ENCODE assay signal across 10 cellular contexts in the genomic region with DNA sequence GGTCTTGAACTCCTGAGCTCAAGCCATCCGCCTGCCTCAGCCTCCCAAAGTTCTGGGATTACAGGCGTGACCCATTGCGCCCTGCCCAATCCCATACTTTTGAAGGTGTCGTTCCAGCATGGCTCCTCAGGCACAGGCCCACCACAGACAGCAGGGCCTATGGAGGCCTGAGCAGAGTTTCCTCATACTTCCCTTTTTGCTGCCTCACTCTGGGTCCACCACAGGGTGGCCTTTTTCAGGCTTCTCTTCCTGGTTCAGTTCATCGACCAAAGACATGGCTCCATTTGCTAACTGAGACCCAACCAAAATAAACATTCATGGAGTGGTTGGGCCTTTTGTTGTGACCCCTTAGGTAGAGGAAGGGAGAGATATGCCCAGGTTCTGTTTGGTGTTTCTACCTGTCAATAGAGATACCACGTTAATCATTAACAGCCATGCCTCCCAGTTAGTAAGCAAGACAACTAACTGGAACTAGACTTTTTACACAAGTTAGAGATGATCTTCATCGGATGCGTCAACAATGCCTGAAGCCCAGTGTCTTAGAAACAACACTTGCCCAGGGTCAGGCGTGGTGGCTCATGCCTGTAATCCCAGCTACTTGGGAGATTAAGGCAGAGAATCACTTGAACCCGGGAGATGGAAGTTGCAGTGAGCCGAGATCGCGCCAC. TPM values are rescaled to one million over a fixed set of nuclear protein-coding genes. Genes with fewer than 3 reads are reported as not detected.
A peak's percentile ranks its signal among the peaks of the same experiment; 100 is the strongest.
DNase-seq lines count a peak whose midpoint lies in the region; ATAC-seq and TF ChIP-seq lines count a peak whose summit lies in the region.
"Had no signal": no experiment of that assay in that cellular context is flagged by ENCODE, and none has a peak within 500 bp of the region (broad histone marks: within the 10 kb centered on the region; RNA-seq: fewer than 3 reads in every experiment).

No MANE protein-coding gene starts in this region.

- ATAC-seq in left lobe of liver (peak; percentile 71), GM19397 (IDR thresholded peaks at IDR 0.05; ENCODE audit: unreplicated experiment) (no peak), GM18907 (IDR thresholded peaks at IDR 0.05; ENCODE audit: unreplicated experiment) (no peak)

- CTCF ChIA-PET in AG04450 (lab: Charles Lee), result no interaction called here

- no peaks in the 10 kb centered on the region; the same call in 1 of the 2 replicates for H3K9me3 ChIP-seq in AG04450 (ENCODE audit: control insufficient read depth, insufficient read depth, low read length)

- peaks cover 3% of the 10 kb centered on the region for H3K4me1 Mint-ChIP-seq in T-helper 2 cell treated with Interferon-gamma antibody and Interleukin-4, amounts not matched to agents 5 μg/mL and 100 μg/mL, for 36 hours (ENCODE audit: low read depth)

- no peak overlapping the region for H3K27ac ChIP-seq in AG04450 (ENCODE audit: low read depth, low read length)

- POLR2A ChIA-PET in AG04450 (lab: Yijun Ruan, JAX), result no interaction called here

- H3K9me3 Mint-ChIP-seq in T-helper 2 cell treated with Interferon-gamma antibody and Interleukin-4, amounts not matched to agents 5 μg/mL and 100 μg/mL, for 36 hours, result no peaks in the 10 kb centered on the region
- H3K9me3 Mint-ChIP-seq: activated naive CD4-positive, alpha-beta T cell treated with anti-CD3 and anti-CD28 coated beads for 36 hours had no signal

- no peak overlapping the region for H3K4me3 Mint-ChIP-seq in T-helper 2 cell treated with Interferon-gamma antibody and Interleukin-4, amounts not matched to agents 5 μg/mL and 100 μg/mL, for 36 hours
- H3K4me3 Mint-ChIP-seq: activated naive CD4-positive, alpha-beta T cell treated with anti-CD3 and anti-CD28 coated beads for 36 hours had no signal

- H3K27ac Mint-ChIP-seq in T-helper 2 cell treated with Interferon-gamma antibody and Interleukin-4, amounts not matched to agents 5 μg/mL and 100 μg/mL, for 36 hours, result no peak overlapping the region
- H3K27ac Mint-ChIP-seq: activated naive CD4-positive, alpha-beta T cell treated with anti-CD3 and anti-CD28 coated beads for 36 hours had no signal

- H3K27me3 Mint-ChIP-seq in T-helper 2 cell treated with Interferon-gamma antibody and Interleukin-4, amounts not matched to agents 5 μg/mL and 100 μg/mL, for 36 hours (ENCODE audit: low read depth), result no peaks in the 10 kb centered on the region

- no peak overlapping the region for H3K4me3 ChIP-seq in AG04450 (ENCODE audit: low read depth, low read length)

- no peaks in the 10 kb centered on the region for H3K36me3 Mint-ChIP-seq in T-helper 2 cell treated with Interferon-gamma antibody and Interleukin-4, amounts not matched to agents 5 μg/mL and 100 μg/mL, for 36 hours (ENCODE audit: low read depth)

- TF ChIP-seq CTCF in AG04450 (IDR thresholded peaks at IDR 0.05; ENCODE audit: low read depth, low read length) (peak; percentile 23; the same call in 1 of the 2 replicates), GM20000 (IDR thresholded peaks at IDR 0.05; ENCODE audit: extremely low read depth, missing control alignments) (no peak)

- DNase-seq in AG04450 (ENCODE audit: low read depth, low spot score) (no peak), GM20000 (ENCODE audit: low spot score) (peak; percentile 53), SKM-1 (lab: John Stamatoyannopoulos, UW; ENCODE audit: unreplicated experiment) (peak; percentile 74), left lobe of liver (ENCODE audit: low spot score) (no peak)
- no peak for DNase-seq in stimulated activated CD4-positive, alpha-beta T cell treated with anti-CD3 and anti-CD28 coated beads, Interleukin-1b, Interleukin-23, amount 100 ng/mL, for 48 hours
- no peak for DNase-seq in T-helper 2 cell treated with Interferon-gamma antibody and Interleukin-4, amounts not matched to agents 5 μg/mL and 100 μg/mL, for 36 hours (ENCODE audit: low spot score)
- DNase-seq: activated naive CD4-positive, alpha-beta T cell treated with anti-CD3 and anti-CD28 coated beads for 36 hours; NCI-H446 treated with DMSO at 0.1 percent for 48 hours had no signal

- H3K27me3 ChIP-seq in AG04450 (ENCODE audit: control insufficient read depth, insufficient read depth, low read length), result no peaks in the 10 kb centered on the region

RNA-seq across cellular contexts. Expression of gene TRIOBP, which starts 35.1 kb away (rescaled TPM):
- polyA plus RNA-seq in AG04450 (2011; rRNA removed), result 37.0 and 76.4 TPM in 2 replicates
- polyA minus RNA-seq in AG04450 (2011; rRNA and poly(A)+ RNA removed), result 78.8 and 114 TPM in 2 replicates
- 15.7 TPM for total RNA-seq in left lobe of liver

RNA-seq across cellular contexts. Expression of gene NOL12, which starts 45.8 kb away (rescaled TPM):
- 10.4 and 11.8 TPM in 2 replicates for polyA plus RNA-seq in AG04450 (2011; rRNA removed)
- 10.9 and 13.9 TPM in 2 replicates for polyA minus RNA-seq in AG04450 (2011; rRNA and poly(A)+ RNA removed)
- 9.9 TPM for total RNA-seq in left lobe of liver

RNA-seq across cellular contexts. Expression of gene LGALS1, which starts 56.5 kb away (rescaled TPM):
- 5,926 and 7,935 TPM in 2 replicates for polyA plus RNA-seq in AG04450 (2011; rRNA removed)
- polyA minus RNA-seq in AG04450 (2011; rRNA and poly(A)+ RNA removed), result 3,546 and 5,412 TPM in 2 replicates
- 115 TPM for total RNA-seq in left lobe of liver

Comparison
In these comparisons a context has a peak if more than half of its experiments do, and no peak if none do; other contexts are left out.
1. DNase-seq: peak in GM20000 (single experiment) and SKM-1 (single experiment); none in AG04450 (single experiment), left lobe of liver (single experiment), stimulated activated CD4-positive, alpha-beta T cell treated with anti-CD3 and anti-CD28 coated beads, Interleukin-1b, Interleukin-23, amount 100 ng/mL, for 48 hours (single experiment) and T-helper 2 cell treated with Interferon-gamma antibody and Interleukin-4, amounts not matched to agents 5 μg/mL and 100 μg/mL, for 36 hours (single experiment).